In genomic region chr7:155002411-155003214, GRCh38 we compare ENCODE assay signal across 8 cellular contexts. TPM values are rescaled to one million over a fixed set of nuclear protein-coding genes. Genes with fewer than 3 reads are reported as not detected.
DNase-seq lines count a peak whose midpoint lies in the region; ATAC-seq and TF ChIP-seq lines count a peak whose summit lies in the region.

Gene PAXIP1, minus strand, starts transcription at chr7:155003124. Its CDS starts 195 bp downstream, at chr7:155002929.

- peak within 1 kb of the TSS; percentile 90 for H3K4ac ChIP-seq in neuronal stem cell (ENCODE audit: low read length)

- no peaks in the 10 kb centered on the region for H3K27me3 ChIP-seq in BLaER1 treated with 17β-estradiol and CSF1 and Interleukin-3, amounts not matched to agents 10 nM and 100 nM
- H3K27me3 ChIP-seq in neuronal stem cell (ENCODE audit: control insufficient read depth in 3 of 3, insufficient read depth in 3 of 3, low read depth in 1 of 3, low read length in 3 of 3) (no peaks in the 10 kb centered on the region), tibial artery (no peaks in the 10 kb centered on the region)

- peak within 1 kb of the TSS; percentile 70 to 97 (median 92) for H3K4me2 ChIP-seq in BLaER1 treated with 17β-estradiol and CSF1 and Interleukin-3, amounts not matched to agents 10 nM and 100 nM
- peak within 1 kb of the TSS; percentile 85 for H3K4me2 ChIP-seq in neuronal stem cell (ENCODE audit: insufficient read depth, low read length, poor library complexity, severe bottlenecking)

- peaks cover 0 to 30% (median 19%) of the 10 kb centered on the region in 11 experiments; a peak in 16 of 22 replicates for H4K20me1 ChIP-seq in BLaER1 treated with 17β-estradiol and CSF1 and Interleukin-3, amounts not matched to agents 10 nM and 100 nM

- no peak within 1 kb of the TSS for H4K91ac ChIP-seq in neuronal stem cell (ENCODE audit: low read depth, low read length, poor library complexity)

- peak within 1 kb of the TSS; percentile 50 for H2AK5ac ChIP-seq in neuronal stem cell (ENCODE audit: low read depth, low read length)

- ATAC-seq in GM18867 (IDR thresholded peaks at IDR 0.05; ENCODE audit: unreplicated experiment) (peak; percentile 68), HG03064 (IDR thresholded peaks at IDR 0.05; ENCODE audit: low read depth, unreplicated experiment) (peak; percentile 55)

- H3K36me3 ChIP-seq in BLaER1 treated with 17β-estradiol and CSF1 and Interleukin-3, amounts not matched to agents 10 nM and 100 nM = peaks cover 15 to 37% (median 34%) of the 10 kb centered on the region in 11 experiments
- H3K36me3 ChIP-seq in neuronal stem cell (replicated peaks in 1 of 2; ENCODE audit: control insufficient read depth in 2 of 2, insufficient read depth in 2 of 2, low read length in 2 of 2) (peaks cover 7 to 51% of the 10 kb centered on the region in 2 donors), tibial artery (peaks cover 4 to 8% (median 6%) of the 10 kb centered on the region in 3 donors)

- no CpG with 5 or more reads among the region's 128 CpGs for WGBS in neuronal stem cell (ENCODE audit: extremely low coverage in 2 of 2, insufficient read length in 2 of 2, insufficient replicate concordance in 1 of 2), 2 donors

- no peaks in the 10 kb centered on the region for H3K9me3 ChIP-seq in BLaER1 treated with 17β-estradiol and CSF1 and Interleukin-3, amounts not matched to agents 10 nM and 100 nM (replicated peaks in 1 of 11)
- H3K9me3 ChIP-seq in neuronal stem cell (replicated peaks in 1 of 2; ENCODE audit: control insufficient read depth in 2 of 2, insufficient read depth in 1 of 2, low read depth in 1 of 2, low read length in 2 of 2) = no peaks in the 10 kb centered on the region
- no peaks in the 10 kb centered on the region for H3K9me3 ChIP-seq in tibial artery

- H2BK5ac ChIP-seq in neuronal stem cell (ENCODE audit: low read length) = peak within 1 kb of the TSS; percentile 99

- intact Hi-C loops in tibial artery (cut with DNase I; ENCODE audit: low total_unique reads) = loop anchor here (5.0 kb wide), 2 partner anchors 75 to 295 kb away; partner anchors contain the start of gene INSIG1

- H4K8ac ChIP-seq in neuronal stem cell (ENCODE audit: low read depth, low read length) = peak within 1 kb of the TSS; percentile 92

- H3K4me3 ChIP-seq in BLaER1 treated with 17β-estradiol and CSF1 and Interleukin-3, amounts not matched to agents 10 nM and 100 nM = peak within 1 kb of the TSS; percentile 88 to 99 (median 95)
- H3K4me3 ChIP-seq in fibroblast of villous mesenchyme (ENCODE audit: low read depth, low read length) (peak within 1 kb of the TSS; percentile 87), neuronal stem cell (ENCODE audit: low read length in 2 of 2) (peak within 1 kb of the TSS; percentile 94 to 99), tibial artery (peak within 1 kb of the TSS; percentile 80 to 100)

- DNase-seq in NCI-H526 treated with DMSO at 0.1 percent for 48 hours (lab: John Stamatoyannopoulos, UW) (peak; percentile 71), activated T-helper 1 cell treated with Interleukin-2 at 50 U/mL for 16 hours (ENCODE audit: low read depth) (peak; percentile 58), fibroblast of villous mesenchyme (ENCODE audit: low read depth) (no peak), neuronal stem cell (ENCODE audit: low spot score) (peak; percentile 61), tibial artery (peak in 1 of 2 donors; percentile 66)

- peak within 1 kb of the TSS; percentile 98 for H2AFZ ChIP-seq in neuronal stem cell (ENCODE audit: low read length)

- H3K14ac ChIP-seq in neuronal stem cell (ENCODE audit: low read length) = peak within 1 kb of the TSS; percentile 98

- H2BK12ac ChIP-seq in neuronal stem cell (ENCODE audit: low read length) = peak within 1 kb of the TSS; percentile 31

- H3K79me1 ChIP-seq in neuronal stem cell (ENCODE audit: low read depth, low read length) = peaks cover 2% of the 10 kb centered on the region

- TF ChIP-seq CTCF in fibroblast of villous mesenchyme (IDR thresholded peaks at IDR 0.05; ENCODE audit: insufficient read depth, low read depth, low read length) = no peak
- TF ChIP-seq CTCF in tibial artery (IDR thresholded peaks at IDR 0.05) = no peak

- H2BK120ac ChIP-seq in neuronal stem cell (ENCODE audit: low read depth, low read length) = peak within 1 kb of the TSS; percentile 98

- peak within 1 kb of the TSS; percentile 95 to 99 (median 99) for H3K27ac ChIP-seq in BLaER1 treated with 17β-estradiol and CSF1 and Interleukin-3, amounts not matched to agents 10 nM and 100 nM
- peak within 1 kb of the TSS; percentile 87 for H3K27ac ChIP-seq in neuronal stem cell (replicated peaks; ENCODE audit: low read length)
- H3K27ac ChIP-seq in tibial artery = peak within 1 kb of the TSS; percentile 84 to 87

- peak within 1 kb of the TSS; percentile 94 for H3K23ac ChIP-seq in neuronal stem cell (ENCODE audit: low read depth, low read length, poor library complexity)

- H3K4me1 ChIP-seq in BLaER1 treated with 17β-estradiol and CSF1 and Interleukin-3, amounts not matched to agents 10 nM and 100 nM = peaks cover 24 to 43% (median 31%) of the 10 kb centered on the region in 10 experiments
- H3K4me1 ChIP-seq in neuronal stem cell (ENCODE audit: control insufficient read depth in 2 of 2, insufficient read depth in 1 of 2, low read depth in 1 of 2, low read length in 2 of 2) (peaks cover 1 to 3% of the 10 kb centered on the region in 2 donors), tibial artery (peaks cover 0 to 16% (median 14%) of the 10 kb centered on the region in 4 donors)

- peak within 1 kb of the TSS; percentile 68 for H2BK15ac ChIP-seq in neuronal stem cell (ENCODE audit: low read length)

- H3K9ac ChIP-seq in BLaER1 treated with 17β-estradiol and CSF1 and Interleukin-3, amounts not matched to agents 10 nM and 100 nM = peak within 1 kb of the TSS; percentile 96 to 99 (median 98)
- peak within 1 kb of the TSS; percentile 96 for H3K9ac ChIP-seq in neuronal stem cell (ENCODE audit: low read depth, low read length, poor library complexity)

- H3K18ac ChIP-seq in neuronal stem cell (ENCODE audit: low read length) = peak within 1 kb of the TSS; percentile 100

RNA-seq across cellular contexts. Expression of gene PAXIP1, which starts in this region (rescaled TPM):
- 9.3 and 10.4 TPM in 2 replicates for total RNA-seq in fibroblast of villous mesenchyme
- polyA plus RNA-seq in neuronal stem cell (2013, experiment 1 of 2) = 16.2 TPM
- 15.8 TPM for polyA plus RNA-seq in neuronal stem cell (2013, experiment 2 of 2)
